In the genomic region with DNA sequence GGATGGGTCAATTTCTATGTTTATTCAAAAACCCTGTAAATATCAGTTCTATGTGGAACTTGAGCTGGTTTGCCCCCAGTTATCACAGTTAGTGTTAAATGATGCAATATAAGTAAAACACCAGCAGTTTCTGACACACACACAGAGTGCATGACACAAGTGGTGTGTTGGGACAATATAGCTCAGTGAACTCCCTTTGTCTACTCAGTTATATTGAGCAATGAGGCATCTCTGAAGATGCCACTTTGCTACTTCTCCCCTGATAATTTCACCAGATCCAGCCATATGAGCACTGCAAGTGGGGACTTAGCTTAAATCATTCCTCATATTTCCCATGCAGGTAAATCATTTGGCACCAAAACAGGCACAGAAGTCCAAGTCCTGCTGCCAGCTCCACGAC, we compare ENCODE assay signal across 14 cellular contexts. TPM values are rescaled to one million over a fixed set of nuclear protein-coding genes. Genes with fewer than 3 reads are reported as not detected.
"Had no signal": no experiment of that assay in that cellular context is flagged by ENCODE, and none has a peak within 500 bp of the region (broad histone marks: within the 10 kb centered on the region; RNA-seq: fewer than 3 reads in every experiment).

No MANE protein-coding gene starts in this region.

RNA-seq across cellular contexts. Expression of a gene that starts 33.0 kb away (rescaled TPM):
- total RNA-seq: activated B cell treated with CpG ODN at 0.5 μM for 24 hours; activated CD4-positive, alpha-beta memory T cell treated with anti-CD3 and anti-CD28 coated beads for 36 hours; activated CD4-positive, alpha-beta memory T cell treated with anti-CD3 and anti-CD28 coated beads, Interleukin-2, amount 10 ng/mL, durations not matched to agents 7 days and 5 days; activated CD4-positive, alpha-beta T cell treated with anti-CD3 and anti-CD28 coated beads for 36 hours; activated CD4-positive, alpha-beta T cell treated with anti-CD3 and anti-CD28 coated beads, Interleukin-2, amount 10 ng/mL, durations not matched to agents 24 days and 14 days; activated CD4-positive, alpha-beta T cell treated with anti-CD3 and anti-CD28 coated beads, Interleukin-2, amount 10 ng/mL, durations not matched to agents 7 days and 5 days; activated CD8-positive, alpha-beta memory T cell treated with anti-CD3 and anti-CD28 coated beads for 36 hours; activated CD8-positive, alpha-beta memory T cell treated with anti-CD3 and anti-CD28 coated beads, Interleukin-2, amount 10 ng/mL, durations not matched to agents 7 days and 5 days; activated CD8-positive, alpha-beta T cell treated with anti-CD3 and anti-CD28 coated beads for 36 hours; activated CD8-positive, alpha-beta T cell treated with anti-CD3 and anti-CD28 coated beads, Interleukin-2, amount 10 ng/mL, durations not matched to agents 7 days and 5 days; T-cell; T-helper 1 cell treated with Interleukin-12 subunit alpha and Interleukin-12 subunit beta and Interleukin-4 antibody, amounts not matched to agents 30 ng/mL and 1 ng/mL, for 36 hours; T-helper 2 cell treated with Interferon-gamma antibody and Interleukin-4, amounts not matched to agents 100 ng/mL and 5 ng/mL, for 36 hours; WTC11 had no signal
